1 cellular context compared by ENCODE assay signal in genomic region chr1:94708299-94708685, GRCh38.
TF ChIP-seq lines count a peak whose summit lies in the region.

No MANE protein-coding gene starts in this region.

TF ChIP-seq in IMR-90, 13 proteins besides CTCF, POLR2A, EP300 and RAD21 (continued from another document):
- TF ChIP-seq NFE2L2 (IDR thresholded peaks at IDR 0.05; ENCODE audit: low read depth, low read length) (no peak), ELK1 (IDR thresholded peaks at IDR 0.05; ENCODE audit: borderline replicate concordance, low read depth, low read length) (no peak), FOS (IDR thresholded peaks at IDR 0.05; ENCODE audit: low read depth, low read length) (no peak), CHD1 (IDR thresholded peaks at IDR 0.05; ENCODE audit: low read depth, low read length) (no peak), CEBPB (IDR thresholded peaks at IDR 0.05; ENCODE audit: low read depth, low read length) (no peak), BHLHE40 (IDR thresholded peaks at IDR 0.05; ENCODE audit: low read depth, low read length) (no peak), USF2 (IDR thresholded peaks at IDR 0.05; ENCODE audit: low read depth, low read length) (no peak), RFX5 (IDR thresholded peaks at IDR 0.05; ENCODE audit: low read depth, low read length) (no peak), SMC3 (IDR thresholded peaks at IDR 0.05; ENCODE audit: low read depth, low read length) (no peak), MXI1 (IDR thresholded peaks at IDR 0.05; ENCODE audit: borderline replicate concordance, low read depth, low read length) (no peak)
